26 cellular contexts compared by ENCODE assay signal in genomic region chr13:82713681-82714405, GRCh38.
DNase-seq lines count a peak whose midpoint lies in the region; ATAC-seq and TF ChIP-seq lines count a peak whose summit lies in the region.
"Had no signal": no experiment of that assay in that cellular context is flagged by ENCODE, and none has a peak within 500 bp of the region (broad histone marks: within the 10 kb centered on the region; RNA-seq: fewer than 3 reads in every experiment).

No MANE protein-coding gene starts in this region.

- no peaks in the 10 kb centered on the region for H3K27me3 ChIP-seq in BE2C
- H3K27me3 ChIP-seq: BLaER1, body of pancreas, transverse colon had no signal

- H3K4me3 Mint-ChIP-seq in naive thymus-derived CD8-positive, alpha-beta T cell = no peak overlapping the region
- H3K4me3 Mint-ChIP-seq: activated CD4-positive, alpha-beta memory T cell treated with anti-CD3 and anti-CD28 coated beads for 36 hours; activated T-cell treated with anti-CD3 and anti-CD28 coated beads, Interleukin-2, amount 50 U/mL, for 24 hours; nephron progenitor cell; stimulated activated naive CD8-positive, alpha-beta T cell treated with anti-CD3 and anti-CD28 coated beads, Interleukin-15, Interleukin-2, amounts not matched to agents 100 ng/mL and 50 ng/mL, for 24 hours; T-helper 1 cell treated with Interleukin-12 subunit alpha and Interleukin-12 subunit beta and Interleukin-4 antibody, amounts not matched to agents 30 μg/mL and 1 μg/mL, for 36 hours had no signal

- POLR2A ChIA-PET in naive thymus-derived CD8-positive, alpha-beta T cell (lab: Charles Lee) = no interaction called here

- no peak overlapping the region for H3K27ac Mint-ChIP-seq in naive thymus-derived CD8-positive, alpha-beta T cell
- H3K27ac Mint-ChIP-seq: activated CD4-positive, alpha-beta memory T cell treated with anti-CD3 and anti-CD28 coated beads for 36 hours; activated T-cell treated with anti-CD3 and anti-CD28 coated beads, Interleukin-2, amount 50 U/mL, for 24 hours; nephron progenitor cell; stimulated activated naive CD8-positive, alpha-beta T cell treated with anti-CD3 and anti-CD28 coated beads, Interleukin-15, Interleukin-2, amounts not matched to agents 100 ng/mL and 50 ng/mL, for 24 hours; T-helper 1 cell treated with Interleukin-12 subunit alpha and Interleukin-12 subunit beta and Interleukin-4 antibody, amounts not matched to agents 30 μg/mL and 1 μg/mL, for 36 hours had no signal

- H3K4me1 Mint-ChIP-seq in naive thymus-derived CD8-positive, alpha-beta T cell = no peaks in the 10 kb centered on the region
- H3K4me1 Mint-ChIP-seq: nephron progenitor cell had no signal

- no peak for ATAC-seq in naive thymus-derived CD8-positive, alpha-beta T cell
- no peak for ATAC-seq in GM18502 (IDR thresholded peaks at IDR 0.05; ENCODE audit: poor library complexity, unreplicated experiment)
- ATAC-seq: body of pancreas, HCT116 had no signal

- H3K36me3 ChIP-seq in BE2C = no peaks in the 10 kb centered on the region
- H3K36me3 ChIP-seq: BLaER1, transverse colon, WERI-Rb-1 had no signal

- no peaks in the 10 kb centered on the region for H3K27me3 Mint-ChIP-seq in naive thymus-derived CD8-positive, alpha-beta T cell
- H3K27me3 Mint-ChIP-seq: activated CD4-positive, alpha-beta memory T cell treated with anti-CD3 and anti-CD28 coated beads for 36 hours; activated T-cell treated with anti-CD3 and anti-CD28 coated beads, Interleukin-2, amount 50 U/mL, for 24 hours; stimulated activated naive CD8-positive, alpha-beta T cell treated with anti-CD3 and anti-CD28 coated beads, Interleukin-15, Interleukin-2, amounts not matched to agents 100 ng/mL and 50 ng/mL, for 24 hours had no signal

- DNase-seq in ELR (ENCODE audit: low read depth) = peak; percentile 65
- DNase-seq in M059J (ENCODE audit: low read depth) = peak; percentile 4
- peak; percentile 3 to 5 for DNase-seq in cardiac fibroblast (ENCODE audit: low read depth in 2 of 2)
- DNase-seq in retinal pigment epithelial cell (ENCODE audit: low read depth) = peak; percentile 30
- DNase-seq in naive thymus-derived CD8-positive, alpha-beta T cell = no peak
- DNase-seq in NCI-H2029 (lab: John Stamatoyannopoulos, UW) = no peak
- no peak for DNase-seq in BE2C
- DNase-seq: activated CD4-positive, alpha-beta memory T cell treated with anti-CD3 and anti-CD28 coated beads for 36 hours; activated naive CD4-positive, alpha-beta T cell treated with anti-CD3 and anti-CD28 coated beads, Interleukin-2, amount 50 U/mL, for 16 hours; activated T-cell treated with anti-CD3 and anti-CD28 coated beads, Interleukin-2, amount 50 U/mL, for 24 hours; body of pancreas; GF-D8; mesendoderm; NCI-H2081; NCI-H446 treated with DMSO at 0.1 percent for 48 hours; nephron progenitor cell; stimulated activated CD4-positive, alpha-beta T cell treated with anti-CD3 and anti-CD28 coated beads, Interleukin-2, amount 100 ng/mL, for 48 hours; transverse colon; WERI-Rb-1 had no signal

- H3K4me1 ChIP-seq in BE2C = no peaks in the 10 kb centered on the region
- H3K4me1 ChIP-seq: BLaER1, body of pancreas, transverse colon had no signal

- TF ChIP-seq CTCF in cardiac fibroblast (IDR thresholded peaks at IDR 0.05; ENCODE audit: low read depth, low read length) (no peak), retinal pigment epithelial cell (conservative IDR thresholded peaks at IDR 0.05; ENCODE audit: low read depth, low read length) (no peak), BE2C (IDR thresholded peaks at IDR 0.05; ENCODE audit: low read depth, low read length) (no peak)

- peaks cover 0 to 14% (median 0%) of the 10 kb centered on the region in 9 donors for H3K9me3 Mint-ChIP-seq in naive thymus-derived CD8-positive, alpha-beta T cell
- H3K9me3 Mint-ChIP-seq: activated CD4-positive, alpha-beta memory T cell treated with anti-CD3 and anti-CD28 coated beads for 36 hours; activated T-cell treated with anti-CD3 and anti-CD28 coated beads, Interleukin-2, amount 50 U/mL, for 24 hours; nephron progenitor cell; stimulated activated naive CD8-positive, alpha-beta T cell treated with anti-CD3 and anti-CD28 coated beads, Interleukin-15, Interleukin-2, amounts not matched to agents 100 ng/mL and 50 ng/mL, for 24 hours; T-helper 1 cell treated with Interleukin-12 subunit alpha and Interleukin-12 subunit beta and Interleukin-4 antibody, amounts not matched to agents 30 μg/mL and 1 μg/mL, for 36 hours had no signal

- H3K9me3 ChIP-seq in BE2C = no peaks in the 10 kb centered on the region
- H3K9me3 ChIP-seq: BLaER1, body of pancreas had no signal

- no peak overlapping the region for H3K4me3 ChIP-seq in cardiac fibroblast (replicated peaks in 1 of 2; ENCODE audit: low read depth in 2 of 2, low read length in 2 of 2)
- H3K4me3 ChIP-seq in retinal pigment epithelial cell (ENCODE audit: low read length) = no peak overlapping the region
- H3K4me3 ChIP-seq in BE2C (ENCODE audit: low read depth, low read length) = no peak overlapping the region
- H3K4me3 ChIP-seq: BLaER1, body of pancreas, coronary artery, skin epidermis, transverse colon had no signal

- no peaks in the 10 kb centered on the region for H3K36me3 Mint-ChIP-seq in naive thymus-derived CD8-positive, alpha-beta T cell
- H3K36me3 Mint-ChIP-seq: activated CD4-positive, alpha-beta memory T cell treated with anti-CD3 and anti-CD28 coated beads for 36 hours had no signal

Comparison
In these comparisons a context has a peak if more than half of its experiments do, and no peak if none do; other contexts are left out.
1. DNase-seq: peak in ELR (single experiment), M059J (single experiment), cardiac fibroblast (2 of 2) and retinal pigment epithelial cell (single experiment); none in naive thymus-derived CD8-positive, alpha-beta T cell (0 of 10), NCI-H2029 (single experiment) and BE2C (single experiment).